8 cellular contexts compared by ENCODE assay signal in genomic region chr7:137882261-137882668, GRCh38. TPM values are rescaled to one million over a fixed set of nuclear protein-coding genes. Genes with fewer than 3 reads are reported as not detected.
DNase-seq lines count a peak whose midpoint lies in the region; ATAC-seq, FAIRE-seq and TF ChIP-seq lines count a peak whose summit lies in the region.

No MANE protein-coding gene starts in this region.

- H3K9me3 Mint-ChIP-seq in CD8-positive, alpha-beta memory T cell = no peaks in the 10 kb centered on the region
- H3K9me3 Mint-ChIP-seq in activated CD4-positive, alpha-beta memory T cell treated with anti-CD3 and anti-CD28 coated beads for 36 hours = no peaks in the 10 kb centered on the region

- no peak for FAIRE-seq in HepG2 (lab: Jason Lieb, UNC)

- no peaks in the 10 kb centered on the region for H3K4me1 ChIP-seq in CD8-positive, alpha-beta memory T cell (ENCODE audit: insufficient read depth, low read length)
- no peaks in the 10 kb centered on the region for H3K4me1 ChIP-seq in HepG2 (ENCODE audit: insufficient read depth, low read length)

- no peak for TF ChIP-seq RAD21 in HepG2 (CRISPR knock-in tag; IDR thresholded peaks at IDR 0.05)

- no peak overlapping the region for H3K27ac Mint-ChIP-seq in CD8-positive, alpha-beta memory T cell
- H3K27ac Mint-ChIP-seq in activated CD4-positive, alpha-beta memory T cell treated with anti-CD3 and anti-CD28 coated beads for 36 hours = no peak overlapping the region

- no peak for TF ChIP-seq EP300 in HepG2 (IDR thresholded peaks at IDR 0.05; ENCODE audit: low read depth in 2 of 2, low read length in 2 of 2)
- TF ChIP-seq EP300 in HepG2 (CRISPR knock-in tag; IDR thresholded peaks at IDR 0.05; ENCODE audit: borderline replicate concordance) = no peak

- in situ Hi-C loops in HepG2 (cut with HindIII; ENCODE audit: extremely low pct_ligation_motif_present, low pct_unique_long_range_greater_than_20kb) = no loop called here

- TF ChIP-seq CTCF in HepG2 (CRISPR knock-in tag; IDR thresholded peaks at IDR 0.05) = no peak

- intact Hi-C loops in activated CD4-positive, alpha-beta memory T cell treated with anti-CD3 and anti-CD28 coated beads for 36 hours (cut with micrococcal nuclease) = loop anchor here (1.0 kb wide), 1 partner anchor 8 kb away; no protein-coding TSS in a partner anchor
- intact Hi-C loops in HepG2 (cut with micrococcal nuclease; ENCODE audit: unreplicated experiment) = no loop called here

- WGBS in HepG2 (ENCODE audit: low lambda C conversion rate) = no CpG with 5 or more reads among the region's 5 CpGs

- H3K4me2 ChIP-seq in HepG2 (ENCODE audit: low read depth, low read length) = no peak overlapping the region

- POLR2A ChIA-PET in CD8-positive, alpha-beta memory T cell (lab: Charles Lee) = no interaction called here
- POLR2A ChIA-PET in activated CD4-positive, alpha-beta memory T cell treated with anti-CD3 and anti-CD28 coated beads for 36 hours (lab: Charles Lee) = interaction anchor here (0.7 kb wide), 1 partner anchor 8 kb away, joined by 3 read pairs; no protein-coding TSS in a partner anchor
- POLR2A ChIA-PET in HepG2 (lab: Yijun Ruan, JAX) = no interaction called here

- no peaks in the 10 kb centered on the region for H3K4me1 Mint-ChIP-seq in CD8-positive, alpha-beta memory T cell
- peaks cover 12% of the 10 kb centered on the region for H3K4me1 Mint-ChIP-seq in activated CD4-positive, alpha-beta memory T cell treated with anti-CD3 and anti-CD28 coated beads for 36 hours (ENCODE audit: low read depth)

- CTCF ChIA-PET in CD8-positive, alpha-beta memory T cell (lab: Charles Lee) = no interaction called here
- CTCF ChIA-PET in activated CD4-positive, alpha-beta memory T cell treated with anti-CD3 and anti-CD28 coated beads for 36 hours (lab: Charles Lee) = interaction anchor here (2.1 kb wide), 1 partner anchor 226 kb away, joined by 9 read pairs; no protein-coding TSS in a partner anchor
- CTCF ChIA-PET in HepG2 (lab: Yijun Ruan, JAX; ENCODE audit: low intra/inter-chr PET ratio, low total read pairs) = no interaction called here

- H2AFZ ChIP-seq in HepG2 (ENCODE audit: low read length) = no peak overlapping the region

- H4K20me1 ChIP-seq in HepG2 (ENCODE audit: insufficient read depth, low read length) = no peaks in the 10 kb centered on the region; the same call in 1 of the 2 replicates

- H3K9me3 ChIP-seq in CD8-positive, alpha-beta memory T cell (ENCODE audit: low read length) = no peaks in the 10 kb centered on the region
- H3K9me3 ChIP-seq in HepG2 (ENCODE audit: low read length) = no peaks in the 10 kb centered on the region

- H3K9ac ChIP-seq in HepG2 (ENCODE audit: insufficient read depth, low read depth, low read length) = no peak overlapping the region

- BruUV-seq in HepG2 (replicated peaks; lab: Mats Ljungman, UMichigan) = no TSS peak

- H3K36me3 Mint-ChIP-seq in CD8-positive, alpha-beta memory T cell = peaks cover 10 to 93% (median 36%) of the 10 kb centered on the region in 3 donors
- H3K36me3 Mint-ChIP-seq in activated CD4-positive, alpha-beta memory T cell treated with anti-CD3 and anti-CD28 coated beads for 36 hours = peaks cover 59% of the 10 kb centered on the region

- H3K36me3 ChIP-seq in CD8-positive, alpha-beta memory T cell (ENCODE audit: insufficient read depth, low read length) = peaks cover 34% of the 10 kb centered on the region
- H3K36me3 ChIP-seq in HepG2 (replicated peaks in 1 of 2; ENCODE audit: control insufficient read depth in 1 of 2, insufficient read depth in 2 of 2, low read length in 2 of 2) = peaks cover 45 to 96% of the 10 kb centered on the region in 2 experiments

- H3K27me3 Mint-ChIP-seq in CD8-positive, alpha-beta memory T cell = no peaks in the 10 kb centered on the region
- no peaks in the 10 kb centered on the region for H3K27me3 Mint-ChIP-seq in activated CD4-positive, alpha-beta memory T cell treated with anti-CD3 and anti-CD28 coated beads for 36 hours

- ATAC-seq in GM19351 (IDR thresholded peaks at IDR 0.05; ENCODE audit: unreplicated experiment) (peak; percentile 90), HG03159 (IDR thresholded peaks at IDR 0.05; ENCODE audit: unreplicated experiment) (peak; percentile 84), HepG2 (no peak)

- TF ChIP-seq POLR2A in HepG2 (IDR thresholded peaks at IDR 0.05; ENCODE audit: insufficient read depth in 1 of 2, low read depth in 2 of 2, low read length in 2 of 2) = no peak

- DNase-seq in CD8-positive, alpha-beta memory T cell = no peak
- DNase-seq in activated CD4-positive, alpha-beta memory T cell treated with anti-CD3 and anti-CD28 coated beads for 36 hours = peak; percentile 52
- DNase-seq in HepG2 (ENCODE audit: low spot score) = no peak
- DNase-seq in NCI-H2107 (lab: John Stamatoyannopoulos, UW) = no peak
- DNase-seq in stimulated activated naive CD4-positive, alpha-beta T cell treated with Interleukin-2 at 50 U/mL for 16 hours (lab: John Stamatoyannopoulos, UW) = no peak
- no peak for DNase-seq in NCI-H1436 (lab: John Stamatoyannopoulos, UW)

- no peak overlapping the region for H3K4me3 Mint-ChIP-seq in CD8-positive, alpha-beta memory T cell
- H3K4me3 Mint-ChIP-seq in activated CD4-positive, alpha-beta memory T cell treated with anti-CD3 and anti-CD28 coated beads for 36 hours = no peak overlapping the region

- no peaks in the 10 kb centered on the region for H3K79me2 ChIP-seq in HepG2 (ENCODE audit: insufficient read depth, low read length)

- H3K27me3 ChIP-seq in CD8-positive, alpha-beta memory T cell (ENCODE audit: insufficient read depth, low read length, poor library complexity, severe bottlenecking) = no peaks in the 10 kb centered on the region
- no peaks in the 10 kb centered on the region for H3K27me3 ChIP-seq in HepG2 (ENCODE audit: control insufficient read depth in 1 of 2, insufficient read depth in 2 of 2, low read length in 2 of 2)

- H3K4me3 ChIP-seq in CD8-positive, alpha-beta memory T cell (ENCODE audit: low read length) = no peak overlapping the region
- no peak overlapping the region for H3K4me3 ChIP-seq in HepG2 (replicated peaks in 1 of 3; ENCODE audit: insufficient read depth in 1 of 3, low read depth in 2 of 3, low read length in 3 of 3)

- H3K27ac ChIP-seq in CD8-positive, alpha-beta memory T cell (ENCODE audit: low read depth, low read length) = peak overlapping the region; percentile 19
- H3K27ac ChIP-seq in HepG2 (ENCODE audit: extremely low read length, insufficient read depth, low read length) = no peak overlapping the region

TF ChIP-seq in HepG2, 621 proteins besides CTCF, POLR2A, EP300 and RAD21:
- peak; percentile 73 for TF ChIP-seq RBM22 (optimal IDR thresholded peaks at IDR 0.05; ENCODE audit: low read length)
- TF ChIP-seq NR0B2 (CRISPR knock-in tag; IDR thresholded peaks at IDR 0.05) = no peak
TF ChIP-seq in HepG2: peak in this region for 1.

RNA-seq across cellular contexts. Expression of gene DGKI, which starts 35.5 kb away (rescaled TPM):
- 1 to 10 TPM; 1.3 to 1.4 TPM for total RNA-seq in CD8-positive, alpha-beta memory T cell
- not detected for polyA plus RNA-seq in CD8-positive, alpha-beta memory T cell
- total RNA-seq in activated CD4-positive, alpha-beta memory T cell treated with anti-CD3 and anti-CD28 coated beads for 36 hours = 1 to 10 TPM; 5.4 to 7.0 TPM
- total RNA-seq in HepG2 (2016; rRNA removed; fragmentation: Illumina TruSeq; extraction: Trizol) = 0.09 TPM in 1 of 2 replicates, not detected in the other
- total RNA-seq in HepG2 (2016; cell fraction: cytosol; rRNA removed; fragmentation: Illumina TruSeq; extraction: Trizol; ENCODE audit: low read depth) = not detected in 2 replicates
- 0.24 TPM in 1 of 2 replicates, not detected in the other for total RNA-seq in HepG2 (2016; cell fraction: insoluble cytoplasmic fraction; rRNA removed; fragmentation: Illumina TruSeq; extraction: Trizol)
- total RNA-seq in HepG2 (2016; cell fraction: membrane; rRNA removed; fragmentation: Illumina TruSeq; extraction: Trizol) = 0.03 TPM in 1 of 2 replicates, not detected in the other
- total RNA-seq in HepG2 (2016; cell fraction: nucleus; rRNA removed; fragmentation: Illumina TruSeq; extraction: Trizol) = 0.06 and 0.25 TPM in 2 replicates
- polyA plus RNA-seq in HepG2 (2011; rRNA removed) = 0.17 TPM in 1 of 2 replicates, not detected in the other
- not detected in 2 replicates for polyA plus RNA-seq in HepG2 (2011; cell fraction: cytosol; rRNA removed)
- 0.19 and 0.29 TPM in 2 replicates for polyA plus RNA-seq in HepG2 (2011; cell fraction: nucleus; rRNA removed)
- 0.11 TPM in 1 of 2 replicates, not detected in the other for polyA plus RNA-seq in HepG2 (2012)
- polyA plus RNA-seq in HepG2 (2016; cell fraction: cytosol; fragmentation: Illumina TruSeq; extraction: Trizol; ENCODE audit: low read depth) = not detected in 2 replicates
- not detected in 2 replicates for polyA plus RNA-seq in HepG2 (2016; cell fraction: insoluble cytoplasmic fraction; fragmentation: Illumina TruSeq; extraction: Trizol; ENCODE audit: low read depth)
- polyA plus RNA-seq in HepG2 (2016; cell fraction: membrane; fragmentation: Illumina TruSeq; extraction: Trizol; ENCODE audit: low read depth) = not detected in 2 replicates
- not detected in 2 replicates for polyA plus RNA-seq in HepG2 (2016; cell fraction: nucleus; fragmentation: Illumina TruSeq; extraction: Trizol; ENCODE audit: insufficient read depth, low read depth)
- polyA minus RNA-seq in HepG2 (2011; rRNA and poly(A)+ RNA removed; ENCODE audit: low replicate concordance) = not detected in 2 replicates
- not detected in 2 replicates for polyA minus RNA-seq in HepG2 (2011; cell fraction: cytosol; rRNA and poly(A)+ RNA removed)
- 1.4 and 1.7 TPM in 2 replicates for polyA minus RNA-seq in HepG2 (2011; cell fraction: nucleus; rRNA and poly(A)+ RNA removed)
